ENCODE assay signal across 12 cellular contexts in genomic region chr15:66115568-66116206, GRCh38.
A peak's percentile ranks its signal among the peaks of the same experiment; 100 is the strongest.
DNase-seq lines count a peak whose midpoint lies in the region; ATAC-seq lines count a peak whose summit lies in the region.
"Had no signal": no experiment of that assay in that cellular context is flagged by ENCODE, and none has a peak within 500 bp of the region (broad histone marks: within the 10 kb centered on the region; RNA-seq: fewer than 3 reads in every experiment).

No MANE protein-coding gene starts in this region.

- DNase-seq in activated effector memory CD4-positive, alpha-beta T cell treated with Interleukin-2 at 50 U/mL for 16 hours = peak; percentile 14
- no peak for DNase-seq in activated effector memory CD4-positive, alpha-beta T cell treated with anti-CD3 and anti-CD28 coated beads, Interleukin-2, amount 50 U/mL, for 16 hours
- DNase-seq in SW480 (ENCODE audit: low spot score) = peak; percentile 66
- peak; percentile 73 for DNase-seq in central memory CD4-positive, alpha-beta T cell
- DNase-seq in stimulated activated naive CD8-positive, alpha-beta T cell treated with anti-CD3 and anti-CD28 coated beads, Interleukin-15, amount 100 ng/mL, for 72 hours = no peak
- no peak for DNase-seq in A172 (ENCODE audit: low spot score)
- no peak for DNase-seq in NK-92 (lab: John Stamatoyannopoulos, UW; ENCODE audit: unreplicated experiment)
- DNase-seq: foreskin fibroblast, lower lobe of right lung, NCI-H1930, upper lobe of right lung had no signal

- H3K27me3 Mint-ChIP-seq in stimulated activated naive CD8-positive, alpha-beta T cell treated with anti-CD3 and anti-CD28 coated beads, Interleukin-15, amount 100 ng/mL, for 72 hours = no peaks in the 10 kb centered on the region

- H3K4me3 Mint-ChIP-seq in stimulated activated naive CD8-positive, alpha-beta T cell treated with anti-CD3 and anti-CD28 coated beads, Interleukin-15, amount 100 ng/mL, for 72 hours = no peak overlapping the region

- H3K4me1 Mint-ChIP-seq in stimulated activated naive CD8-positive, alpha-beta T cell treated with anti-CD3 and anti-CD28 coated beads, Interleukin-15, amount 100 ng/mL, for 72 hours = no peaks in the 10 kb centered on the region

- peak overlapping the region in 1 of 2 donors; percentile 3 for H3K27ac Mint-ChIP-seq in stimulated activated naive CD8-positive, alpha-beta T cell treated with anti-CD3 and anti-CD28 coated beads, Interleukin-15, amount 100 ng/mL, for 72 hours

- H3K9me3 Mint-ChIP-seq in stimulated activated naive CD8-positive, alpha-beta T cell treated with anti-CD3 and anti-CD28 coated beads, Interleukin-15, amount 100 ng/mL, for 72 hours = no peaks in the 10 kb centered on the region

- ATAC-seq in stimulated activated naive CD8-positive, alpha-beta T cell treated with anti-CD3 and anti-CD28 coated beads, Interleukin-15, amount 100 ng/mL, for 72 hours = peak; percentile 31
- no peak for ATAC-seq in HG02970 (IDR thresholded peaks at IDR 0.05; ENCODE audit: low FRiP score, unreplicated experiment)
- ATAC-seq: lower lobe of right lung, upper lobe of right lung had no signal

Comparison
In these comparisons a context has a peak if more than half of its experiments do, and no peak if none do; other contexts are left out.
1. DNase-seq: peak in activated effector memory CD4-positive, alpha-beta T cell treated with Interleukin-2 at 50 U/mL for 16 hours (single experiment), SW480 (single experiment) and central memory CD4-positive, alpha-beta T cell (single experiment); none in activated effector memory CD4-positive, alpha-beta T cell treated with anti-CD3 and anti-CD28 coated beads, Interleukin-2, amount 50 U/mL, for 16 hours (single experiment), stimulated activated naive CD8-positive, alpha-beta T cell treated with anti-CD3 and anti-CD28 coated beads, Interleukin-15, amount 100 ng/mL, for 72 hours (0 of 2), A172 (single experiment) and NK-92 (single experiment).